ENCODE assay signal across 8 cellular contexts in the genomic region with DNA sequence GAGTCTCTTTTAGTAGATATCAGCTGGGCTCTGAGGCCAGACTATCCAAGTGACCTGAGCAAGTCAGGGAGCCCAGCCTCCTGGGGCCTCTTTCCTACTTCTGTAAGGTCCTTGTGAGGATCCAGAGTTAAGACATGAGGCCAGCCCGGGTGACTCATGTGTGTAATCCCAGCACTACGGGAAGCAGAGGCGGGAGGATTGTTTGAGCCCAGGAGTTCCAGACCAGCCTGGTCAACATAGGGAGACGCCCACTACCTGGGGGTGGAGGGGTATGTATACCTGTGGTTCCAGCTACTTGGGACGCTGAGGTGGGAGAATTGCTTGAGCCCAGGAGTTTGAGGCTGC. TPM values are rescaled to one million over a fixed set of nuclear protein-coding genes. Genes with fewer than 3 reads are reported as not detected.
A peak's percentile ranks its signal among the peaks of the same experiment; 100 is the strongest.
DNase-seq lines count a peak whose midpoint lies in the region; ATAC-seq and TF ChIP-seq lines count a peak whose summit lies in the region.

No MANE protein-coding gene starts in this region.

- no peak for ATAC-seq in HG03097 (IDR thresholded peaks at IDR 0.05; ENCODE audit: low FRiP score, unreplicated experiment)
- no peak for ATAC-seq in GM19397 (IDR thresholded peaks at IDR 0.05; ENCODE audit: unreplicated experiment)

- H3K36me3 ChIP-seq in adipocyte (ENCODE audit: control insufficient read depth, insufficient read depth, low read length, severe bottlenecking) (no peaks in the 10 kb centered on the region), suprapubic skin (peaks cover 3% of the 10 kb centered on the region)

- TF ChIP-seq POLR2A in suprapubic skin (IDR thresholded peaks at IDR 0.05) = no peak

- H3K4me3 ChIP-seq in adipocyte (ENCODE audit: low read length) = peak overlapping the region; percentile 75
- no peak overlapping the region for H3K4me3 ChIP-seq in suprapubic skin

- 12% methylated on average over 5 of the region's 5 CpGs for WGBS in suprapubic skin

- peak overlapping the region; percentile 75 for H3K9ac ChIP-seq in adipocyte (ENCODE audit: low read length)

- H3K4me1 ChIP-seq in adipocyte (ENCODE audit: control insufficient read depth, insufficient read depth, low read length) = peaks cover 15% of the 10 kb centered on the region
- H3K4me1 ChIP-seq in suprapubic skin = peaks cover 20% of the 10 kb centered on the region

- peak; percentile 18 for DNase-seq in HS-5 (ENCODE audit: low read depth)
- peak; percentile 80 for DNase-seq in adipocyte (ENCODE audit: low read depth)
- DNase-seq in iPS-NIHi11 (ENCODE audit: low spot score) = peak; percentile 37
- no peak for DNase-seq in suprapubic skin (ENCODE audit: low spot score in 2 of 2)
- no peak for DNase-seq in foreskin melanocyte
- DNase-seq in central memory CD4-positive, alpha-beta T cell = no peak

- H3K27me3 ChIP-seq in adipocyte (replicated peaks; ENCODE audit: control insufficient read depth, insufficient read depth, low read length) (no peaks in the 10 kb centered on the region), suprapubic skin (no peaks in the 10 kb centered on the region)

- H3K9me3 ChIP-seq in adipocyte (ENCODE audit: control insufficient read depth, low read length) = no peaks in the 10 kb centered on the region
- H3K9me3 ChIP-seq in suprapubic skin = no peaks in the 10 kb centered on the region

- TF ChIP-seq EP300 in suprapubic skin (IDR thresholded peaks at IDR 0.05) = no peak

- no peak for TF ChIP-seq CTCF in suprapubic skin (IDR thresholded peaks at IDR 0.05)

- H3K27ac ChIP-seq in suprapubic skin = peak overlapping the region; percentile 53

RNA-seq across cellular contexts. Expression of a gene that starts 36.9 kb away (rescaled TPM):
- total RNA-seq in suprapubic skin = 10 to 100 TPM in 1 of 4 donors, 1 to 10 TPM in 3; 4.5 to 19.7 (median 7.3) TPM

RNA-seq across cellular contexts. Expression of a gene that starts 43.2 kb away (rescaled TPM):
- 100 to 1,000 TPM; 467 to 627 (median 561) TPM for total RNA-seq in suprapubic skin

RNA-seq across cellular contexts. Expression of a gene that starts 54.9 kb away (rescaled TPM):
- total RNA-seq in suprapubic skin = not detected

Comparison
In these comparisons a context has a peak if more than half of its experiments do, and no peak if none do; other contexts are left out.
1. DNase-seq: peak in HS-5 (single experiment), adipocyte (single experiment) and iPS-NIHi11 (single experiment); none in suprapubic skin (0 of 2), foreskin melanocyte (single experiment) and central memory CD4-positive, alpha-beta T cell (single experiment).